Comparison of ENCODE assay signal across 8 cellular contexts in genomic region chr2:165840333-165840958, GRCh38.
"Had no signal": no experiment of that assay in that cellular context is flagged by ENCODE, and none has a peak within 500 bp of the region (broad histone marks: within the 10 kb centered on the region; RNA-seq: fewer than 3 reads in every experiment).

No MANE protein-coding gene starts in this region.

- H3K4me3 ChIP-seq: GM23338 had no signal

- ATAC-seq: GM23338 had no signal

- H3K27ac Mint-ChIP-seq: GM23338, H9, HFFc6, IgD-negative memory B cell had no signal

- H3K4me3 Mint-ChIP-seq: GM23338, H9, HFFc6, IgD-negative memory B cell had no signal

- H3K9me3 Mint-ChIP-seq: GM23338, HFFc6, IgD-negative memory B cell had no signal

- H2AFZ ChIP-seq: GM23338 had no signal

- H3K4me2 ChIP-seq: GM23338 had no signal

- FAIRE-seq: H1, H54 had no signal

- H3K4me1 Mint-ChIP-seq: IgD-negative memory B cell had no signal

- DNase-seq: H9, HFFc6, KG1 had no signal

- H3K27me3 Mint-ChIP-seq: IgD-negative memory B cell had no signal

- H3K27ac ChIP-seq: HL-60 had no signal
